8 cellular contexts compared by ENCODE assay signal in genomic region chr3:9257092-9257491, GRCh38.
"Had no signal": no experiment of that assay in that cellular context is flagged by ENCODE, and none has a peak within 500 bp of the region (broad histone marks: within the 10 kb centered on the region; RNA-seq: fewer than 3 reads in every experiment).

No MANE protein-coding gene starts in this region.

- ATAC-seq: GM12878 had no signal

- DNase-seq: GDM1, GF-D8 had no signal

- FAIRE-seq: G401.6, GM12878, GM12891, GM12892, GM18507, GM19239 had no signal

- H3K4me3 ChIP-seq: GM12878 had no signal
